Comparison of ENCODE assay signal across 14 cellular contexts in the genomic region with DNA sequence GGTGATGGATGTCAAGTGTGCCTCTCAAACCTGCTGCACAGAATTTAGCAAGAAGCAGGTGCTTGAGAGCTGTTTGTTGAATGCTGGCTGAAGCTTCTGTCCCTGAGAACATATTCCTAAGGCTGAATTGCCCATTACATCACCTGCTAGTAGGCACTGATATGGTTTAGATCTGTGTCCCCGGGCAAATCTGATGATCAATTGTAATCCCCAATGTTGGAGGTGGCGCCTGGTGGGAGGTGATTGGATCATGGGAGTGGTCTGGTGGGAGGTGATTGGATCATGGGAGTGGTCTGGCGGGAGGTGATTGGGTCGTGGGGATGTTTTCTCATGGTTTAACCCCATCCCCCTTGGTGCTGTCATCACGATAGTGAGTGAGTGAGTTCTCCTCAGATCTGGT.
DNase-seq lines count a peak whose midpoint lies in the region; ATAC-seq and TF ChIP-seq lines count a peak whose summit lies in the region.
"Had no signal": no experiment of that assay in that cellular context is flagged by ENCODE, and none has a peak within 500 bp of the region (broad histone marks: within the 10 kb centered on the region; RNA-seq: fewer than 3 reads in every experiment).

No MANE protein-coding gene starts in this region.

- no peaks in the 10 kb centered on the region for H3K27me3 ChIP-seq in SJCRH30
- H3K27me3 ChIP-seq: BLaER1 had no signal

- no peaks in the 10 kb centered on the region for H3K9me3 ChIP-seq in SJCRH30 (replicated peaks)
- H3K9me3 ChIP-seq: Caco-2 had no signal

- ATAC-seq in HG03521 (IDR thresholded peaks at IDR 0.05; ENCODE audit: unreplicated experiment) (no peak), GM21390 (IDR thresholded peaks at IDR 0.05; ENCODE audit: unreplicated experiment) (no peak)
- ATAC-seq: GM23338 had no signal

- H3K36me3 Mint-ChIP-seq in neural crest cell (ENCODE audit: low read depth), result no peaks in the 10 kb centered on the region
- H3K36me3 Mint-ChIP-seq: CD8-positive, alpha-beta memory T cell had no signal

- H3K27me3 Mint-ChIP-seq in neural crest cell (ENCODE audit: low read depth), result no peaks in the 10 kb centered on the region

- DNase-seq in NCI-H345 (lab: John Stamatoyannopoulos, UW) (peak; percentile 3), NCI-H345 treated with DMSO at 0.1 percent for 48 hours (lab: John Stamatoyannopoulos, UW; ENCODE audit: unreplicated experiment) (no peak), SJCRH30 (no peak), neural crest cell (ENCODE audit: low read depth, low spot score) (no peak), amniotic stem cell (lab: John Stamatoyannopoulos, UW) (no peak)
- DNase-seq: 8988T; AML-193; Caco-2; CD8-positive, alpha-beta memory T cell; H9 had no signal

- peaks cover 5% of the 10 kb centered on the region for H3K9me3 Mint-ChIP-seq in neural crest cell
- H3K9me3 Mint-ChIP-seq: CD8-positive, alpha-beta memory T cell had no signal

- no peak overlapping the region for H3K4me3 Mint-ChIP-seq in neural crest cell
- H3K4me3 Mint-ChIP-seq: CD8-positive, alpha-beta memory T cell; GM23338; H9 had no signal

- peak overlapping the region; percentile 90; the same call in 1 of the 2 replicates for H3K27ac ChIP-seq in SJCRH30
- H3K27ac ChIP-seq: BLaER1 had no signal

- H3K4me1 Mint-ChIP-seq in neural crest cell, result peaks cover 8% of the 10 kb centered on the region
- H3K4me1 Mint-ChIP-seq: CD8-positive, alpha-beta memory T cell had no signal

- peaks cover 40% of the 10 kb centered on the region for H3K4me1 ChIP-seq in SJCRH30
- H3K4me1 ChIP-seq: BLaER1, Caco-2 had no signal

- peak overlapping the region; percentile 21 for H3K27ac Mint-ChIP-seq in neural crest cell (ENCODE audit: unreplicated experiment)
- H3K27ac Mint-ChIP-seq: CD8-positive, alpha-beta memory T cell; GM23338; H9 had no signal

- H3K4me3 ChIP-seq in SJCRH30, result no peak overlapping the region
- H3K4me3 ChIP-seq: BLaER1, GM23338 had no signal

- H3K36me3 ChIP-seq in SJCRH30, result no peaks in the 10 kb centered on the region
- H3K36me3 ChIP-seq: BLaER1 had no signal

- no peak for TF ChIP-seq CTCF in neural crest cell (conservative IDR thresholded peaks at IDR 0.05)
